ENCODE assay signal across 12 cellular contexts in the genomic region with DNA sequence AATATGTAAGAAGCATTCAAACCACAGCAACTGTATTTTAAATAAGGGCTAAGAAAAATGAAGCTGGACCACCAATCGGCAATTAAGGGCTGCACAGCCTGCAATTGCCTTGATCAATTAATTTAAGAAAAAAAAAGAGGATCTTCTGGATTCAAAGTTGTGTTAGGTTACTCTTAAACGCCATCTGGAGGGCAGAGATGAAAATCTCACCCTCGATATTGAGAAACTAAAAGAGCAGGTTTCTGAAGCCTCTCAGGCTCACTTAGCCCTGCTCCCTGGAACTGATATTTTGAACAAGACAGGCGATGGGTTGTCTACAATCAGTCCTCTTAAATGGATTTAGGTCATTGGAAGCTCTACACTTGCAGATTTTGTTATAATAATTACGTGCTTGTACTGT.
DNase-seq lines count a peak whose midpoint lies in the region; ATAC-seq and TF ChIP-seq lines count a peak whose summit lies in the region.
"Had no signal": no experiment of that assay in that cellular context is flagged by ENCODE, and none has a peak within 500 bp of the region (broad histone marks: within the 10 kb centered on the region; RNA-seq: fewer than 3 reads in every experiment).

No MANE protein-coding gene starts in this region.

- H2BK20ac ChIP-seq in H9 (ENCODE audit: low read depth, low read length, poor library complexity, severe bottlenecking): no peak overlapping the region

- H3K27me3 ChIP-seq in H9 (ENCODE audit: insufficient read depth, low read length) (no peaks in the 10 kb centered on the region), endodermal cell (ENCODE audit: control insufficient read depth, insufficient read depth, low read length, poor library complexity, severe bottlenecking) (no peaks in the 10 kb centered on the region)

- H2BK15ac ChIP-seq in H9 (ENCODE audit: low read depth, low read length): no peak overlapping the region

- peaks cover 31 to 63% (median 42%) of the 10 kb centered on the region in 3 experiments for H3K36me3 Mint-ChIP-seq in H9 (ENCODE audit: insufficient read depth in 1 of 3, low read depth in 3 of 3)
- H3K36me3 Mint-ChIP-seq in endodermal cell (ENCODE audit: low read depth): no peaks in the 10 kb centered on the region
- H3K36me3 Mint-ChIP-seq: activated naive CD8-positive, alpha-beta T cell had no signal

- H2AFZ ChIP-seq in H9 (ENCODE audit: low read length) (no peak overlapping the region), OCI-LY7 (ENCODE audit: low read length) (no peak overlapping the region)

- no peak overlapping the region for H2BK12ac ChIP-seq in H9 (ENCODE audit: insufficient read length, low read depth, low read length)

- CTCF ChIA-PET in OCI-LY7 (lab: Charles Lee; ENCODE audit: unreplicated experiment) (no interaction called here), GM10248 (lab: Yijun Ruan, JAX) (interaction anchor here (1.3 kb wide), 1 partner anchor 9 kb away, joined by 3 read pairs; no protein-coding TSS in a partner anchor)

- H3K4me2 ChIP-seq in H9 (ENCODE audit: insufficient read depth, insufficient read length, low read length) (no peak overlapping the region), OCI-LY7 (ENCODE audit: low read length) (no peak overlapping the region)

- no peak overlapping the region for H3T11ph ChIP-seq in H9 (ENCODE audit: low read length)

- H3K4me1 ChIP-seq in H9 (ENCODE audit: insufficient read depth, low read length) (no peaks in the 10 kb centered on the region), OCI-LY7 (ENCODE audit: insufficient read depth, low read length, poor library complexity, severe bottlenecking) (no peaks in the 10 kb centered on the region), endodermal cell (ENCODE audit: control insufficient read depth, insufficient read depth, low read length) (no peaks in the 10 kb centered on the region), mucosa of descending colon (ENCODE audit: low read depth) (no peaks in the 10 kb centered on the region)

- no peaks in the 10 kb centered on the region for H3K4me1 Mint-ChIP-seq in H9
- H3K4me1 Mint-ChIP-seq in endodermal cell: no peaks in the 10 kb centered on the region

- no peak overlapping the region for H3K56ac ChIP-seq in H9 (ENCODE audit: insufficient read length, low read depth, low read length)

- H3K23ac ChIP-seq in H9 (ENCODE audit: insufficient read length, low read depth, low read length): no peak overlapping the region

- no peak overlapping the region for H3K14ac ChIP-seq in H9 (ENCODE audit: insufficient read depth, low read length)

- H3K9me3 ChIP-seq in H9 (ENCODE audit: control insufficient read depth, low read depth, low read length) (peaks cover 20% of the 10 kb centered on the region), OCI-LY7 (ENCODE audit: low read length) (peaks cover 4% of the 10 kb centered on the region; the same call in 1 of the 2 replicates), endodermal cell (ENCODE audit: control insufficient read depth, low read length) (peaks cover 43% of the 10 kb centered on the region), mucosa of descending colon (peaks cover 72% of the 10 kb centered on the region)

- H4K91ac ChIP-seq in H9 (ENCODE audit: insufficient read length, low read depth, low read length): no peak overlapping the region

- H2AK5ac ChIP-seq in H9 (ENCODE audit: insufficient read length, low read length): no peak overlapping the region

- no peak overlapping the region for H4K8ac ChIP-seq in H9 (replicated peaks; ENCODE audit: insufficient read length, low read depth, low read length)

- H3K23me2 ChIP-seq in H9 (ENCODE audit: insufficient read length, low read depth, low read length, poor library complexity, severe bottlenecking): no peaks in the 10 kb centered on the region

- BruUV-seq in OCI-LY7 (replicated peaks; lab: Mats Ljungman, UMichigan): no TSS peak

- DNase-seq in DMS53 treated with DMSO at 0.1 percent for 48 hours (lab: John Stamatoyannopoulos, UW; ENCODE audit: unreplicated experiment): peak; percentile 30
- DNase-seq in H9: no peak
- no peak for DNase-seq in OCI-LY7 (ENCODE audit: low spot score)
- DNase-seq in endodermal cell: no peak
- no peak for DNase-seq in mucosa of gallbladder (ENCODE audit: low spot score)
- no peak for DNase-seq in mucosa of descending colon
- DNase-seq in GM10248 (ENCODE audit: extremely low spot score): no peak
- DNase-seq: caudate nucleus, GOT3, NCI-H2029 treated with DMSO at 0.1 percent for 48 hours had no signal

- no peak overlapping the region for H4K5ac ChIP-seq in H9 (ENCODE audit: insufficient read length, low read depth, low read length)

- H3K79me1 ChIP-seq in H9 (ENCODE audit: insufficient read depth, low read depth, low read length, poor library complexity, severe bottlenecking): no peaks in the 10 kb centered on the region

- H3K27me3 Mint-ChIP-seq in H9 (ENCODE audit: low read depth) (no peaks in the 10 kb centered on the region), endodermal cell (ENCODE audit: insufficient read depth) (no peaks in the 10 kb centered on the region)
- H3K27me3 Mint-ChIP-seq: activated naive CD8-positive, alpha-beta T cell had no signal

- H3K9me3 Mint-ChIP-seq in H9: peaks cover 69 to 71% of the 10 kb centered on the region in 2 experiments
- peaks cover 78% of the 10 kb centered on the region for H3K9me3 Mint-ChIP-seq in endodermal cell

- H3K27ac Mint-ChIP-seq in H9: no peak overlapping the region
- no peak overlapping the region for H3K27ac Mint-ChIP-seq in endodermal cell
- H3K27ac Mint-ChIP-seq: activated naive CD8-positive, alpha-beta T cell had no signal

- H2BK120ac ChIP-seq in H9 (ENCODE audit: low read depth, low read length, poor library complexity, severe bottlenecking): no peak overlapping the region

- H3K36me3 ChIP-seq in OCI-LY7 (ENCODE audit: insufficient read depth, low read length) (no peaks in the 10 kb centered on the region), endodermal cell (ENCODE audit: control insufficient read depth, insufficient read depth, low read length) (no peaks in the 10 kb centered on the region), mucosa of descending colon (ENCODE audit: low read depth) (no peaks in the 10 kb centered on the region)
- H3K36me3 ChIP-seq: thoracic aorta had no signal

- POLR2A ChIA-PET in OCI-LY7 (lab: Charles Lee) (no interaction called here), GM10248 (lab: Yijun Ruan, JAX) (no interaction called here)

- no peak overlapping the region for H3K9ac ChIP-seq in H9 (ENCODE audit: extremely low read depth, insufficient read length, low read length)
- no peak overlapping the region for H3K9ac ChIP-seq in endodermal cell (ENCODE audit: extremely low read depth, low read length, poor library complexity, severe bottlenecking)

- intact Hi-C loops in OCI-LY7 (cut with micrococcal nuclease; ENCODE audit: unreplicated experiment): no loop called here
- intact Hi-C loops in mucosa of descending colon (cut with DNase I, micrococcal nuclease): no loop called here

- H3K27ac ChIP-seq in H9 (ENCODE audit: insufficient read length, low read depth, low read length) (no peak overlapping the region), OCI-LY7 (ENCODE audit: low read depth, low read length, poor library complexity, severe bottlenecking) (no peak overlapping the region), endodermal cell (ENCODE audit: low read depth, low read length) (no peak overlapping the region)
- H3K27ac ChIP-seq: thoracic aorta had no signal

- no peak overlapping the region for H3K4ac ChIP-seq in H9 (ENCODE audit: low read depth, low read length)

- H3K18ac ChIP-seq in H9 (ENCODE audit: insufficient read length, low read depth, low read length): no peak overlapping the region

- WGBS in H9 (ENCODE audit: extremely low coverage, insufficient read length, low lambda C conversion rate): no CpG with 5 or more reads among the region's 5 CpGs
- 82 to 96% methylated on average over 4 to 5 of the region's 5 CpGs for WGBS in endodermal cell (ENCODE audit: insufficient coverage in 1 of 2, insufficient read length in 1 of 2), 2 experiments

- no peak overlapping the region for H2BK5ac ChIP-seq in H9 (ENCODE audit: insufficient read length, low read length)

- H3K4me3 ChIP-seq in OCI-LY7 (ENCODE audit: low read depth, low read length, poor library complexity, severe bottlenecking) (no peak overlapping the region), endodermal cell (ENCODE audit: low read length) (no peak overlapping the region), mucosa of descending colon (no peak overlapping the region)
- H3K4me3 ChIP-seq: thoracic aorta had no signal

- H4K20me1 ChIP-seq in H9 (ENCODE audit: control insufficient read depth, insufficient read depth, insufficient read length) (no peaks in the 10 kb centered on the region), OCI-LY7 (ENCODE audit: insufficient read depth, low read length) (no peaks in the 10 kb centered on the region)

- H3K4me3 Mint-ChIP-seq in H9: no peak overlapping the region
- no peak overlapping the region for H3K4me3 Mint-ChIP-seq in endodermal cell
- H3K4me3 Mint-ChIP-seq: activated naive CD8-positive, alpha-beta T cell had no signal

- H3K9me2 ChIP-seq in OCI-LY7 (ENCODE audit: insufficient read depth, low read length): no peaks in the 10 kb centered on the region

- TF ChIP-seq CTCF in H9 (conservative IDR thresholded peaks at IDR 0.05): peak; percentile 45
- peak; percentile 53; the same call in 1 of the 2 replicates for TF ChIP-seq CTCF in OCI-LY7 (conservative IDR thresholded peaks at IDR 0.05; ENCODE audit: low read length)
- peak; percentile 51 for TF ChIP-seq CTCF in endodermal cell (conservative IDR thresholded peaks at IDR 0.05)
- TF ChIP-seq CTCF in mucosa of descending colon (IDR thresholded peaks at IDR 0.05): no peak
- no peak for TF ChIP-seq CTCF in GM10248 (IDR thresholded peaks at IDR 0.05; ENCODE audit: control extremely low read depth, extremely low read depth, low read depth, missing control alignments)

- no peak for ATAC-seq in mucosa of descending colon

- H3K79me2 ChIP-seq in H9 (ENCODE audit: insufficient read depth, low read length) (no peaks in the 10 kb centered on the region), OCI-LY7 (ENCODE audit: insufficient read depth, low read depth, low read length) (no peaks in the 10 kb centered on the region)

Comparison
In these comparisons a context has a peak if more than half of its experiments do, and no peak if none do; other contexts are left out.
1. CTCF ChIP-seq: peak in H9 (single experiment), OCI-LY7 (single experiment) and endodermal cell (single experiment); none in mucosa of descending colon (single experiment) and GM10248 (single experiment).